Comparison of ENCODE assay signal across 8 cellular contexts in the genomic region with DNA sequence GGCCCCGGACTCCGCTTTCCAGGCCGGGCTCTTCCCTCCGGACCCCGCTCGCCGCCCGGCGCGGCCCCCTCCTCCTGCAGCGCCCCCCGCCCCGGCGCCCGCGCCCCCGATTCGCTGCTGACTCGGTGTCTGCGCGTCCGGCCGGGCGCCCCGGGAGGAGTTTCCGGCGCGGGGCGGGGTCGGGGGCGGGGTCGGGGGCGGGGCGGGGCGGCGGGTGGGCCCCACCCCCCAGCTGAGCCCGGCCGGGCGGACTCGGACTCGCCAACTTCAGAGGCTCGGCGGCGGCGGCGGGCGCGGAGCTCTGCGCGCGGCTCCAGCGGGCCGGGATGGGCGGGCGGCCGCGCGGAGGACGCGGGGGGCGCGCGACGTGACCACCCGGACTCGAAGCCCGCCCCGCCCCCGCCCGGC. TPM values are rescaled to one million over a fixed set of nuclear protein-coding genes. Genes with fewer than 3 reads are reported as not detected.
DNase-seq lines count a peak whose midpoint lies in the region; ATAC-seq lines count a peak whose summit lies in the region.

A gene with protein sequence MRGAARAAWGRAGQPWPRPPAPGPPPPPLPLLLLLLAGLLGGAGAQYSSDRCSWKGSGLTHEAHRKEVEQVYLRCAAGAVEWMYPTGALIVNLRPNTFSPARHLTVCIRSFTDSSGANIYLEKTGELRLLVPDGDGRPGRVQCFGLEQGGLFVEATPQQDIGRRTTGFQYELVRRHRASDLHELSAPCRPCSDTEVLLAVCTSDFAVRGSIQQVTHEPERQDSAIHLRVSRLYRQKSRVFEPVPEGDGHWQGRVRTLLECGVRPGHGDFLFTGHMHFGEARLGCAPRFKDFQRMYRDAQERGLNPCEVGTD (plus strand): TSS at position 270 of the 408 bp plus-strand sequence. CDS start 207 bp downstream, outside the sequence.

- no peaks in the 10 kb centered on the region for H3K9me3 ChIP-seq in BLaER1 treated with 17β-estradiol and CSF1 and Interleukin-3, amounts not matched to agents 10 nM and 100 nM (replicated peaks in 1 of 11)
- no peaks in the 10 kb centered on the region for H3K9me3 ChIP-seq in endocrine pancreas (ENCODE audit: control insufficient read depth, low read length)

- ATAC-seq in GM19351 (IDR thresholded peaks at IDR 0.05; ENCODE audit: unreplicated experiment) (peak; percentile 40), memory B cell (ENCODE audit: low read depth) (peak; percentile 54)
- peak; percentile 60 for ATAC-seq in activated CD8-positive, alpha-beta T cell treated with anti-CD3 and anti-CD28 coated beads, Interleukin-2, amount 10 ng/mL, durations not matched to agents 7 days and 5 days

- H3K36me3 ChIP-seq in BLaER1 treated with 17β-estradiol and CSF1 and Interleukin-3, amounts not matched to agents 10 nM and 100 nM = peaks cover 0 to 35% (median 0%) of the 10 kb centered on the region in 11 experiments; a peak in 7 of 22 replicates
- H3K36me3 ChIP-seq in endocrine pancreas (ENCODE audit: control insufficient read depth, insufficient read depth, low read length) = no peaks in the 10 kb centered on the region

- H3K27ac ChIP-seq in BLaER1 treated with 17β-estradiol and CSF1 and Interleukin-3, amounts not matched to agents 10 nM and 100 nM = peak within 1 kb of the TSS; percentile 28 to 92 (median 75); a peak in 20 of 22 replicates

- H3K27me3 Mint-ChIP-seq in activated CD8-positive, alpha-beta T cell treated with anti-CD3 and anti-CD28 coated beads, Interleukin-2, amount 10 ng/mL, durations not matched to agents 7 days and 5 days (ENCODE audit: low read depth) = peaks cover 27% of the 10 kb centered on the region
- H3K27me3 Mint-ChIP-seq in memory B cell = peaks cover 1% of the 10 kb centered on the region

- H3K27me3 ChIP-seq in BLaER1 treated with 17β-estradiol and CSF1 and Interleukin-3, amounts not matched to agents 10 nM and 100 nM = peaks cover 48 to 90% (median 86%) of the 10 kb centered on the region in 11 experiments
- H3K27me3 ChIP-seq in endocrine pancreas (ENCODE audit: control insufficient read depth, insufficient read depth, low read length) = peaks cover 3% of the 10 kb centered on the region

- H3K4me3 Mint-ChIP-seq in activated CD8-positive, alpha-beta T cell treated with anti-CD3 and anti-CD28 coated beads, Interleukin-2, amount 10 ng/mL, durations not matched to agents 7 days and 5 days = peak within 1 kb of the TSS; percentile 31
- H3K4me3 Mint-ChIP-seq in memory B cell = peak within 1 kb of the TSS; percentile 63

- H3K4me3 ChIP-seq in BLaER1 treated with 17β-estradiol and CSF1 and Interleukin-3, amounts not matched to agents 10 nM and 100 nM = peak within 1 kb of the TSS; percentile 66 to 97 (median 76)
- no peak within 1 kb of the TSS for H3K4me3 ChIP-seq in endocrine pancreas (ENCODE audit: control insufficient read depth, insufficient read depth, low read length)

- peaks cover 35 to 60% (median 46%) of the 10 kb centered on the region in 11 experiments for H4K20me1 ChIP-seq in BLaER1 treated with 17β-estradiol and CSF1 and Interleukin-3, amounts not matched to agents 10 nM and 100 nM

- H3K27ac Mint-ChIP-seq in activated CD8-positive, alpha-beta T cell treated with anti-CD3 and anti-CD28 coated beads, Interleukin-2, amount 10 ng/mL, durations not matched to agents 7 days and 5 days = no peak within 1 kb of the TSS
- no peak within 1 kb of the TSS for H3K27ac Mint-ChIP-seq in memory B cell

- peaks cover 27% of the 10 kb centered on the region for H3K4me1 Mint-ChIP-seq in activated CD8-positive, alpha-beta T cell treated with anti-CD3 and anti-CD28 coated beads, Interleukin-2, amount 10 ng/mL, durations not matched to agents 7 days and 5 days (ENCODE audit: low read depth)
- peaks cover 20% of the 10 kb centered on the region for H3K4me1 Mint-ChIP-seq in memory B cell

- H3K9ac ChIP-seq in BLaER1 treated with 17β-estradiol and CSF1 and Interleukin-3, amounts not matched to agents 10 nM and 100 nM = peak within 1 kb of the TSS; percentile 68 to 98 (median 82)
- H3K9ac ChIP-seq in endocrine pancreas (ENCODE audit: control insufficient read depth, insufficient read depth, low read length) = peak within 1 kb of the TSS; percentile 31

- peaks cover 12% of the 10 kb centered on the region for H3K36me3 Mint-ChIP-seq in activated CD8-positive, alpha-beta T cell treated with anti-CD3 and anti-CD28 coated beads, Interleukin-2, amount 10 ng/mL, durations not matched to agents 7 days and 5 days (ENCODE audit: low read depth)
- H3K36me3 Mint-ChIP-seq in memory B cell = no peaks in the 10 kb centered on the region

- H3K4me2 ChIP-seq in BLaER1 treated with 17β-estradiol and CSF1 and Interleukin-3, amounts not matched to agents 10 nM and 100 nM = peak within 1 kb of the TSS; percentile 93 to 100 (median 99)

- H3K9me3 Mint-ChIP-seq in activated CD8-positive, alpha-beta T cell treated with anti-CD3 and anti-CD28 coated beads, Interleukin-2, amount 10 ng/mL, durations not matched to agents 7 days and 5 days (ENCODE audit: insufficient read depth) = no peaks in the 10 kb centered on the region
- no peaks in the 10 kb centered on the region for H3K9me3 Mint-ChIP-seq in memory B cell

- POLR2A ChIA-PET in activated CD8-positive, alpha-beta T cell treated with anti-CD3 and anti-CD28 coated beads, Interleukin-2, amount 10 ng/mL, durations not matched to agents 7 days and 5 days (lab: Charles Lee) = interaction anchor here (1.0 to 1.1 kb wide), 2 partner anchors 25 to 121 kb away, joined by 4 read pairs; no protein-coding TSS in a partner anchor

- DNase-seq in NCI-H1930 (lab: John Stamatoyannopoulos, UW) = peak; percentile 30 to 40
- DNase-seq in activated CD8-positive, alpha-beta T cell treated with anti-CD3 and anti-CD28 coated beads, Interleukin-2, amount 10 ng/mL, durations not matched to agents 7 days and 5 days = peak; percentile 71
- peak; percentile 48 to 64 for DNase-seq in memory B cell (ENCODE audit: low spot score in 2 of 2)
- DNase-seq in stimulated activated CD8-positive, alpha-beta memory T cell treated with anti-CD3 and anti-CD28 coated beads, Interleukin-12 subunit alpha, Interleukin-12 subunit beta, amount 100 ng/mL, for 1 hour (ENCODE audit: low read depth) = peak; percentile 30
- DNase-seq in NCI-H2107 treated with DMSO at 0.1 percent for 48 hours (lab: John Stamatoyannopoulos, UW; ENCODE audit: unreplicated experiment) = no peak

- peaks cover 43 to 60% (median 51%) of the 10 kb centered on the region in 10 experiments for H3K4me1 ChIP-seq in BLaER1 treated with 17β-estradiol and CSF1 and Interleukin-3, amounts not matched to agents 10 nM and 100 nM
- no peaks in the 10 kb centered on the region for H3K4me1 ChIP-seq in endocrine pancreas (ENCODE audit: control insufficient read depth, insufficient read depth, low read length)

- CTCF ChIA-PET in activated CD8-positive, alpha-beta T cell treated with anti-CD3 and anti-CD28 coated beads, Interleukin-2, amount 10 ng/mL, durations not matched to agents 7 days and 5 days (lab: Charles Lee) = no interaction called here

RNA-seq across cellular contexts. Expression of the gene that starts here (rescaled TPM):
- total RNA-seq in activated CD8-positive, alpha-beta T cell treated with anti-CD3 and anti-CD28 coated beads, Interleukin-2, amount 10 ng/mL, durations not matched to agents 7 days and 5 days = 1 to 10 TPM; 3.0 to 4.8 TPM
